28 cellular contexts compared by ENCODE assay signal in genomic region chrX:108064001-108064400, GRCh38. TPM values are rescaled to one million over a fixed set of nuclear protein-coding genes. Genes with fewer than 3 reads are reported as not detected.
"Had no signal": no experiment of that assay in that cellular context is flagged by ENCODE, and none has a peak within 500 bp of the region (broad histone marks: within the 10 kb centered on the region; RNA-seq: fewer than 3 reads in every experiment).

No MANE protein-coding gene starts in this region.

- H3K27ac ChIP-seq: ascending aorta, body of pancreas, Peyer's patch, SJSA1 had no signal

- H3K9me3 Mint-ChIP-seq: activated naive CD4-positive, alpha-beta T cell treated with anti-CD3 and anti-CD28 coated beads, Interleukin-2, amount 50 U/mL, for 72 hours; activated naive CD8-positive, alpha-beta T cell treated with anti-CD3 and anti-CD28 coated beads, Interleukin-2, amount 50 U/mL, for 24 hours; T-helper 2 cell treated with Interferon-gamma antibody and Interleukin-4, amounts not matched to agents 5 μg/mL and 100 μg/mL, for 36 hours had no signal

- H3K27ac Mint-ChIP-seq: activated CD8-positive, alpha-beta T cell treated with anti-CD3 and anti-CD28 coated beads, Interleukin-2, amount 10 ng/mL, durations not matched to agents 7 days and 5 days; activated naive CD4-positive, alpha-beta T cell treated with anti-CD3 and anti-CD28 coated beads, Interleukin-2, amount 50 U/mL, for 72 hours; activated naive CD8-positive, alpha-beta T cell treated with anti-CD3 and anti-CD28 coated beads, Interleukin-2, amount 50 U/mL, for 24 hours; T-helper 2 cell treated with Interferon-gamma antibody and Interleukin-4, amounts not matched to agents 5 μg/mL and 100 μg/mL, for 36 hours had no signal

- H3K4me1 ChIP-seq: ascending aorta, body of pancreas, Peyer's patch, SJSA1 had no signal

- DNase-seq: activated CD4-positive, alpha-beta T cell treated with anti-CD3 and anti-CD28 coated beads for 48 hours; activated CD4-positive, alpha-beta T cell treated with anti-CD3 and anti-CD28 coated beads, Interleukin-2, amount 50 U/mL, for 4 hours; activated CD4-positive, CD25-positive, alpha-beta regulatory T cell treated with anti-CD3 and anti-CD28 coated beads, Interleukin-2, amount 50 U/mL, for 72 hours; activated CD8-positive, alpha-beta memory T cell treated with anti-CD3 and anti-CD28 coated beads, Interleukin-2, amount 50 U/mL, for 48 hours; activated CD8-positive, alpha-beta T cell treated with anti-CD3 and anti-CD28 coated beads, Interleukin-2, amount 10 ng/mL, durations not matched to agents 7 days and 5 days; activated naive CD8-positive, alpha-beta T cell treated with anti-CD3 and anti-CD28 coated beads, Interleukin-2, amount 50 U/mL, for 24 hours; activated T-cell treated with anti-CD3 and anti-CD28 coated beads, Interleukin-2, amount 50 U/mL, for 1 hour; amniotic stem cell; body of pancreas; central memory CD4-positive, alpha-beta T cell; NCI-H1048; NCI-H146; NCI-H187 treated with DMSO at 0.1 percent for 48 hours; NCI-H2107; NCI-H2171 treated with DMSO at 0.1 percent for 48 hours; NCI-H226; NCI-H526; OCI-M1; Peyer's patch; SHP77; SW 1271 had no signal

- H3K36me3 ChIP-seq: ascending aorta, Peyer's patch, SJSA1 had no signal

- H3K9me3 ChIP-seq: ascending aorta, body of pancreas, Peyer's patch, SJSA1 had no signal

- H3K27me3 ChIP-seq: ascending aorta, body of pancreas, Peyer's patch, SJSA1 had no signal

- H3K36me3 Mint-ChIP-seq: activated naive CD4-positive, alpha-beta T cell treated with anti-CD3 and anti-CD28 coated beads, Interleukin-2, amount 50 U/mL, for 72 hours had no signal

- ATAC-seq: activated CD8-positive, alpha-beta T cell treated with anti-CD3 and anti-CD28 coated beads, Interleukin-2, amount 10 ng/mL, durations not matched to agents 7 days and 5 days; activated naive CD4-positive, alpha-beta T cell treated with anti-CD3 and anti-CD28 coated beads, Interleukin-2, amount 50 U/mL, for 72 hours; activated naive CD8-positive, alpha-beta T cell treated with anti-CD3 and anti-CD28 coated beads, Interleukin-2, amount 50 U/mL, for 24 hours; body of pancreas; SK-N-SH treated with all-trans-retinoic acid at 6 μM for 48 hours had no signal

- H3K27me3 Mint-ChIP-seq: activated naive CD8-positive, alpha-beta T cell treated with anti-CD3 and anti-CD28 coated beads, Interleukin-2, amount 50 U/mL, for 24 hours had no signal

- H3K4me3 Mint-ChIP-seq: activated CD8-positive, alpha-beta T cell treated with anti-CD3 and anti-CD28 coated beads, Interleukin-2, amount 10 ng/mL, durations not matched to agents 7 days and 5 days; activated naive CD8-positive, alpha-beta T cell treated with anti-CD3 and anti-CD28 coated beads, Interleukin-2, amount 50 U/mL, for 24 hours; T-helper 2 cell treated with Interferon-gamma antibody and Interleukin-4, amounts not matched to agents 5 μg/mL and 100 μg/mL, for 36 hours had no signal

- H3K4me3 ChIP-seq: ascending aorta, body of pancreas, Peyer's patch, SJSA1 had no signal

RNA-seq across cellular contexts. Expression of gene VSIG1, which starts 19.1 kb away (rescaled TPM):
- total RNA-seq: chondrocyte, NCI-H460 had no signal
